In the genomic region with DNA sequence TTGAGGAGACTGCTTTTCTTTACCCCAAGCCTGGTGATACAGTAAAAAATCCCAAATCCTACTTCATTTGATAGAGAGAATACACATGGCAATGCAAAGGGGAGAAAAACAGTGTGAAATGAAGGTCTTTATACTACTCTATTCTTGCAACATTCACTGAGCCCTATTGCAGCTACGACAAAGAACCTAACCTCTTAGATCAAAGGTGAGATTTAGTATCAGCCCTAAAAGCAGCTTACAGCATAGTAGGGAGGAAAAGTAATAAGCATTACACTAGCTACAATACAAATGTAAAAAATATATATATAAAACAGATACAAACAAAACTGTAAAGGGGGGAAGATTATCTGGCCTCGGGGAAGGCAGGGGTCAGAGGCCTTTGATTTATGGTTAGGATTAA, we compare ENCODE assay signal across 26 cellular contexts.
"Had no signal": no experiment of that assay in that cellular context is flagged by ENCODE, and none has a peak within 500 bp of the region (broad histone marks: within the 10 kb centered on the region; RNA-seq: fewer than 3 reads in every experiment).

No MANE protein-coding gene starts in this region.

- H3K9me3 Mint-ChIP-seq: activated naive CD8-positive, alpha-beta T cell treated with anti-CD3 and anti-CD28 coated beads for 36 hours; activated T-cell treated with anti-CD3 and anti-CD28 coated beads, Interleukin-2, amount 50 U/mL, for 24 hours; activated T-helper 1 cell treated with anti-CD3 and anti-CD28 coated beads, Interleukin-12 subunit alpha, Interleukin-12 subunit beta, Interleukin-2, Interleukin-4 antibody, amounts not matched to agents 30 ng/mL and 10 ng/mL and 1 ng/mL, durations not matched to agents 14 hours and 24 hours and 36 hours had no signal

- H3K27ac Mint-ChIP-seq: activated CD4-positive, alpha-beta T cell treated with anti-CD3 and anti-CD28 coated beads for 36 hours; activated CD8-positive, alpha-beta T cell treated with anti-CD3 and anti-CD28 coated beads, Interleukin-2, amount 10 ng/mL, durations not matched to agents 7 days and 5 days; activated T-cell treated with anti-CD3 and anti-CD28 coated beads, Interleukin-2, amount 50 U/mL, for 24 hours; activated T-helper 1 cell treated with anti-CD3 and anti-CD28 coated beads, Interleukin-12 subunit alpha, Interleukin-12 subunit beta, Interleukin-2, Interleukin-4 antibody, amounts not matched to agents 30 ng/mL and 10 ng/mL and 1 ng/mL, durations not matched to agents 14 hours and 24 hours and 36 hours had no signal

- H3K9me3 ChIP-seq: adrenal gland, breast epithelium, SJCRH30, SK-N-SH had no signal

- H3K4me3 Mint-ChIP-seq: activated CD4-positive, alpha-beta T cell treated with anti-CD3 and anti-CD28 coated beads for 36 hours; activated CD8-positive, alpha-beta T cell treated with anti-CD3 and anti-CD28 coated beads, Interleukin-2, amount 10 ng/mL, durations not matched to agents 7 days and 5 days; activated naive CD8-positive, alpha-beta T cell treated with anti-CD3 and anti-CD28 coated beads for 36 hours; activated T-cell treated with anti-CD3 and anti-CD28 coated beads, Interleukin-2, amount 50 U/mL, for 24 hours; activated T-helper 1 cell treated with anti-CD3 and anti-CD28 coated beads, Interleukin-12 subunit alpha, Interleukin-12 subunit beta, Interleukin-2, Interleukin-4 antibody, amounts not matched to agents 30 ng/mL and 10 ng/mL and 1 ng/mL, durations not matched to agents 14 hours and 24 hours and 36 hours had no signal

- DNase-seq: activated CD4-positive, alpha-beta T cell treated with anti-CD3 and anti-CD28 coated beads for 36 hours; activated CD4-positive, alpha-beta T cell treated with anti-CD3 and anti-CD28 coated beads, Interleukin-2, amount 50 U/mL, for 4 hours; activated CD8-positive, alpha-beta T cell treated with anti-CD3 and anti-CD28 coated beads, Interleukin-2, amount 10 ng/mL, durations not matched to agents 7 days and 5 days; activated effector memory CD4-positive, alpha-beta T cell treated with Interleukin-2 at 50 U/mL for 16 hours; activated naive CD4-positive, alpha-beta T cell; activated naive CD8-positive, alpha-beta T cell treated with anti-CD3 and anti-CD28 coated beads for 36 hours; activated T-cell treated with anti-CD3 and anti-CD28 coated beads, Interleukin-2, amount 50 U/mL, for 24 hours; adrenal gland; anterior cingulate cortex; MM.1S; NCI-H1105; NCI-H1436; NCI-H1694 treated with DMSO at 0.1 percent for 48 hours; NCI-H2029 treated with DMSO at 0.1 percent for 48 hours; NCI-H510A treated with DMSO at 0.1 percent for 48 hours; NCI-H69; NK-92 treated with Interleukin-12 subunit alpha and Interleukin-12 subunit beta, amount 100 ng/mL, for 24 hours; OCI-M1; Right ventricle myocardium superior; SJCRH30; SK-N-SH; T-helper 1 cell had no signal

- H3K4me3 ChIP-seq: adrenal gland, breast epithelium, SJCRH30 had no signal

- ATAC-seq: activated CD4-positive, alpha-beta T cell treated with anti-CD3 and anti-CD28 coated beads for 36 hours; activated CD8-positive, alpha-beta T cell treated with anti-CD3 and anti-CD28 coated beads, Interleukin-2, amount 10 ng/mL, durations not matched to agents 7 days and 5 days; Panc1 had no signal

- H3K27me3 Mint-ChIP-seq: activated CD4-positive, alpha-beta T cell treated with anti-CD3 and anti-CD28 coated beads for 36 hours; activated naive CD8-positive, alpha-beta T cell treated with anti-CD3 and anti-CD28 coated beads for 36 hours; activated T-cell treated with anti-CD3 and anti-CD28 coated beads, Interleukin-2, amount 50 U/mL, for 24 hours had no signal

- H3K9ac ChIP-seq: SK-N-SH had no signal

- H3K27me3 ChIP-seq: adrenal gland, breast epithelium, SJCRH30 had no signal

- H3K36me3 ChIP-seq: adrenal gland, breast epithelium had no signal

- H3K4me1 ChIP-seq: breast epithelium had no signal

- H3K27ac ChIP-seq: adrenal gland, breast epithelium, RWPE1 had no signal

- H3K4me2 ChIP-seq: SK-N-SH had no signal
